In the genomic region with DNA sequence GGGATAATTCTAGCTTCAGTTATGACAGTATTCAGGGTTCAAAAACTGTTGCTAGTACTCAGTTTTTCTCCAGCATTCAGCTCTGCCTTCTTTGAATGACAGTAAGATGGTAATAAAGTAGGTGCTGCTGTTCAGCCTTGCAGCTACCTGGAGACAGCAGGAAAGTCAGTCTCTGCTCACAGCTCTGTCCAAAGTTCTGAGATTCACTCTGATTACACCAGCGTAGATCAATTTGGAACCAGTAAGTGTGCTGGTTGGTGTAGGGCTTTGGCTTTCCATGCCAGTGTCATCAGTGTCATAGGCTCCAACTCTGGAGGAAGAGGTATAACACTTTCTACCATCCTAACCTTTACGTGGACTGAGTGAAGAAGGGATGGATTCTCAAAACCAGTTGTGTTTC, we compare ENCODE assay signal across 1 cellular context.
TF ChIP-seq lines count a peak whose summit lies in the region.

No MANE protein-coding gene starts in this region.

TF ChIP-seq in K562, 482 proteins besides CTCF, POLR2A, EP300 and RAD21:
- TF ChIP-seq SREBF1 (IDR thresholded peaks at IDR 0.05; ENCODE audit: borderline replicate concordance, low read depth, low read length) (no peak), ADNP (tag; IDR thresholded peaks at IDR 0.05) (no peak), ZNF3 (CRISPR knock-in tag; IDR thresholded peaks at IDR 0.05) (no peak), ZBTB7A (IDR thresholded peaks at IDR 0.05; ENCODE audit: borderline replicate concordance, control insufficient read depth, low read depth, low read length) (no peak), ZNF644 (tag; IDR thresholded peaks at IDR 0.05; ENCODE audit: low read depth) (no peak), NFRKB (IDR thresholded peaks at IDR 0.05; ENCODE audit: low read depth) (no peak), ZNF561 (CRISPR knock-in tag; conservative IDR thresholded peaks at IDR 0.05) (no peak), ZNF121 (CRISPR knock-in tag; conservative IDR thresholded peaks at IDR 0.05) (no peak), MEF2A (IDR thresholded peaks at IDR 0.05; ENCODE audit: control insufficient read depth, low read depth, low read length) (no peak), MEIS2 (IDR thresholded peaks at IDR 0.05; ENCODE audit: partially characterized antibody) (no peak)
- TF ChIP-seq, protein P1, sequence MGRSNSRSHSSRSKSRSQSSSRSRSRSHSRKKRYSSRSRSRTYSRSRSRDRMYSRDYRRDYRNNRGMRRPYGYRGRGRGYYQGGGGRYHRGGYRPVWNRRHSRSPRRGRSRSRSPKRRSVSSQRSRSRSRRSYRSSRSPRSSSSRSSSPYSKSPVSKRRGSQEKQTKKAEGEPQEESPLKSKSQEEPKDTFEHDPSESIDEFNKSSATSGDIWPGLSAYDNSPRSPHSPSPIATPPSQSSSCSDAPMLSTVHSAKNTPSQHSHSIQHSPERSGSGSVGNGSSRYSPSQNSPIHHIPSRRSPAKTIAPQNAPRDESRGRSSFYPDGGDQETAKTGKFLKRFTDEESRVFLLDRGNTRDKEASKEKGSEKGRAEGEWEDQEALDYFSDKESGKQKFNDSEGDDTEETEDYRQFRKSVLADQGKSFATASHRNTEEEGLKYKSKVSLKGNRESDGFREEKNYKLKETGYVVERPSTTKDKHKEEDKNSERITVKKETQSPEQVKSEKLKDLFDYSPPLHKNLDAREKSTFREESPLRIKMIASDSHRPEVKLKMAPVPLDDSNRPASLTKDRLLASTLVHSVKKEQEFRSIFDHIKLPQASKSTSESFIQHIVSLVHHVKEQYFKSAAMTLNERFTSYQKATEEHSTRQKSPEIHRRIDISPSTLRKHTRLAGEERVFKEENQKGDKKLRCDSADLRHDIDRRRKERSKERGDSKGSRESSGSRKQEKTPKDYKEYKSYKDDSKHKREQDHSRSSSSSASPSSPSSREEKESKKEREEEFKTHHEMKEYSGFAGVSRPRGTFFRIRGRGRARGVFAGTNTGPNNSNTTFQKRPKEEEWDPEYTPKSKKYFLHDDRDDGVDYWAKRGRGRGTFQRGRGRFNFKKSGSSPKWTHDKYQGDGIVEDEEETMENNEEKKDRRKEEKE (IDR thresholded peaks at IDR 0.05; ENCODE audit: borderline replicate concordance in 1 of 2, control insufficient read depth in 1 of 2, low read depth in 2 of 2, low read length in 1 of 2) = no peak
- TF ChIP-seq, protein P2, sequence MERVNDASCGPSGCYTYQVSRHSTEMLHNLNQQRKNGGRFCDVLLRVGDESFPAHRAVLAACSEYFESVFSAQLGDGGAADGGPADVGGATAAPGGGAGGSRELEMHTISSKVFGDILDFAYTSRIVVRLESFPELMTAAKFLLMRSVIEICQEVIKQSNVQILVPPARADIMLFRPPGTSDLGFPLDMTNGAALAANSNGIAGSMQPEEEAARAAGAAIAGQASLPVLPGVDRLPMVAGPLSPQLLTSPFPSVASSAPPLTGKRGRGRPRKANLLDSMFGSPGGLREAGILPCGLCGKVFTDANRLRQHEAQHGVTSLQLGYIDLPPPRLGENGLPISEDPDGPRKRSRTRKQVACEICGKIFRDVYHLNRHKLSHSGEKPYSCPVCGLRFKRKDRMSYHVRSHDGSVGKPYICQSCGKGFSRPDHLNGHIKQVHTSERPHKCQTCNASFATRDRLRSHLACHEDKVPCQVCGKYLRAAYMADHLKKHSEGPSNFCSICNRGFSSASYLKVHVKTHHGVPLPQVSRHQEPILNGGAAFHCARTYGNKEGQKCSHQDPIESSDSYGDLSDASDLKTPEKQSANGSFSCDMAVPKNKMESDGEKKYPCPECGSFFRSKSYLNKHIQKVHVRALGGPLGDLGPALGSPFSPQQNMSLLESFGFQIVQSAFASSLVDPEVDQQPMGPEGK (CRISPR knock-in tag; IDR thresholded peaks at IDR 0.05; ENCODE audit: borderline replicate concordance) = no peak
- TF ChIP-seq, protein P3, sequence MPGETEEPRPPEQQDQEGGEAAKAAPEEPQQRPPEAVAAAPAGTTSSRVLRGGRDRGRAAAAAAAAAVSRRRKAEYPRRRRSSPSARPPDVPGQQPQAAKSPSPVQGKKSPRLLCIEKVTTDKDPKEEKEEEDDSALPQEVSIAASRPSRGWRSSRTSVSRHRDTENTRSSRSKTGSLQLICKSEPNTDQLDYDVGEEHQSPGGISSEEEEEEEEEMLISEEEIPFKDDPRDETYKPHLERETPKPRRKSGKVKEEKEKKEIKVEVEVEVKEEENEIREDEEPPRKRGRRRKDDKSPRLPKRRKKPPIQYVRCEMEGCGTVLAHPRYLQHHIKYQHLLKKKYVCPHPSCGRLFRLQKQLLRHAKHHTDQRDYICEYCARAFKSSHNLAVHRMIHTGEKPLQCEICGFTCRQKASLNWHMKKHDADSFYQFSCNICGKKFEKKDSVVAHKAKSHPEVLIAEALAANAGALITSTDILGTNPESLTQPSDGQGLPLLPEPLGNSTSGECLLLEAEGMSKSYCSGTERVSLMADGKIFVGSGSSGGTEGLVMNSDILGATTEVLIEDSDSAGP (CRISPR knock-in tag; IDR thresholded peaks at IDR 0.05) = no peak
